1 cellular context compared by ENCODE assay signal in the genomic region with DNA sequence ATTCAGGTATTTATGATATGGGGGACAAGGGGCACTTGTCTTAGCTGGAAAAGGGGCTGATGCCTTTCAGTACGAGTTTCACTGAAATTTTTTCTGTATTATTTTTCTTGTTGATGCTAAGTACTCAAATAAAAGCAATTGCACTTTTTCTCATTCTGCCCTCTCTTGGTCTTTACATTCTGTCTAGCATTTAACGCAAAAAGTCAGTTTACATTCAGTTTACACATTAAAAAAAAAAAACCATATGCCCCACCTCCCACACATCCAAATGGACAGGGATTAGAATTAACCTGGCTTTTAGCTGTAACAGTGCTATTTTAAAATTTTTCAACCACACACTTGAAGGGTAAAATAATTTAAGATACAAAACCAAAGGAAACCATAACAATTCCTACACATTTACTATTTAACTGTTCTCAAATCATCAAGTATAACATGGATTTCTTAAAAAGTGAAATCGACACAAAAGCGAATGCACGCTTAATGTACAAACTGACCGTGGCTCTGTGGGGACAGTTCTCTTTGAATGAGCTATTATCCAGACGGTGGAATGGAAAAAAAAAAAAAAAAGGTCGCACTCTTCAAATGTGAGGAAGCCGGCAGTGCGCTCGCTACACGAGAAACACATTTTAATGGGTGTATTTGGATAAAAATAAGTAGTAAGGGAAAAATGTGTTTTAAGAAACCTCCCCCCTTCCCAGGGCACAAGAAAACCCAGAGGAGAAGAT.
TF ChIP-seq lines count a peak whose summit lies in the region.

No MANE protein-coding gene starts in this region.

TF ChIP-seq in GM23338, 12 proteins besides CTCF, POLR2A, EP300 and RAD21:
- TF ChIP-seq, protein P1, sequence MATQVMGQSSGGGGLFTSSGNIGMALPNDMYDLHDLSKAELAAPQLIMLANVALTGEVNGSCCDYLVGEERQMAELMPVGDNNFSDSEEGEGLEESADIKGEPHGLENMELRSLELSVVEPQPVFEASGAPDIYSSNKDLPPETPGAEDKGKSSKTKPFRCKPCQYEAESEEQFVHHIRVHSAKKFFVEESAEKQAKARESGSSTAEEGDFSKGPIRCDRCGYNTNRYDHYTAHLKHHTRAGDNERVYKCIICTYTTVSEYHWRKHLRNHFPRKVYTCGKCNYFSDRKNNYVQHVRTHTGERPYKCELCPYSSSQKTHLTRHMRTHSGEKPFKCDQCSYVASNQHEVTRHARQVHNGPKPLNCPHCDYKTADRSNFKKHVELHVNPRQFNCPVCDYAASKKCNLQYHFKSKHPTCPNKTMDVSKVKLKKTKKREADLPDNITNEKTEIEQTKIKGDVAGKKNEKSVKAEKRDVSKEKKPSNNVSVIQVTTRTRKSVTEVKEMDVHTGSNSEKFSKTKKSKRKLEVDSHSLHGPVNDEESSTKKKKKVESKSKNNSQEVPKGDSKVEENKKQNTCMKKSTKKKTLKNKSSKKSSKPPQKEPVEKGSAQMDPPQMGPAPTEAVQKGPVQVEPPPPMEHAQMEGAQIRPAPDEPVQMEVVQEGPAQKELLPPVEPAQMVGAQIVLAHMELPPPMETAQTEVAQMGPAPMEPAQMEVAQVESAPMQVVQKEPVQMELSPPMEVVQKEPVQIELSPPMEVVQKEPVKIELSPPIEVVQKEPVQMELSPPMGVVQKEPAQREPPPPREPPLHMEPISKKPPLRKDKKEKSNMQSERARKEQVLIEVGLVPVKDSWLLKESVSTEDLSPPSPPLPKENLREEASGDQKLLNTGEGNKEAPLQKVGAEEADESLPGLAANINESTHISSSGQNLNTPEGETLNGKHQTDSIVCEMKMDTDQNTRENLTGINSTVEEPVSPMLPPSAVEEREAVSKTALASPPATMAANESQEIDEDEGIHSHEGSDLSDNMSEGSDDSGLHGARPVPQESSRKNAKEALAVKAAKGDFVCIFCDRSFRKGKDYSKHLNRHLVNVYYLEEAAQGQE (IDR thresholded peaks at IDR 0.05; ENCODE audit: unreplicated experiment), result no peak
- TF ChIP-seq ZNF331 (CRISPR knock-in tag; IDR thresholded peaks at IDR 0.05; ENCODE audit: low read depth), result no peak
- TF ChIP-seq POLR2AphosphoS5 (IDR thresholded peaks at IDR 0.05; ENCODE audit: low read depth), result no peak
- no peak for TF ChIP-seq NANOG (IDR thresholded peaks at IDR 0.05; ENCODE audit: borderline replicate concordance)
- no peak for TF ChIP-seq EZH2phosphoT487 (IDR thresholded peaks at IDR 0.05; ENCODE audit: unreplicated experiment)
- TF ChIP-seq EZH2 (IDR thresholded peaks at IDR 0.05; ENCODE audit: low read depth, unreplicated experiment), result no peak
- TF ChIP-seq, protein P2, sequence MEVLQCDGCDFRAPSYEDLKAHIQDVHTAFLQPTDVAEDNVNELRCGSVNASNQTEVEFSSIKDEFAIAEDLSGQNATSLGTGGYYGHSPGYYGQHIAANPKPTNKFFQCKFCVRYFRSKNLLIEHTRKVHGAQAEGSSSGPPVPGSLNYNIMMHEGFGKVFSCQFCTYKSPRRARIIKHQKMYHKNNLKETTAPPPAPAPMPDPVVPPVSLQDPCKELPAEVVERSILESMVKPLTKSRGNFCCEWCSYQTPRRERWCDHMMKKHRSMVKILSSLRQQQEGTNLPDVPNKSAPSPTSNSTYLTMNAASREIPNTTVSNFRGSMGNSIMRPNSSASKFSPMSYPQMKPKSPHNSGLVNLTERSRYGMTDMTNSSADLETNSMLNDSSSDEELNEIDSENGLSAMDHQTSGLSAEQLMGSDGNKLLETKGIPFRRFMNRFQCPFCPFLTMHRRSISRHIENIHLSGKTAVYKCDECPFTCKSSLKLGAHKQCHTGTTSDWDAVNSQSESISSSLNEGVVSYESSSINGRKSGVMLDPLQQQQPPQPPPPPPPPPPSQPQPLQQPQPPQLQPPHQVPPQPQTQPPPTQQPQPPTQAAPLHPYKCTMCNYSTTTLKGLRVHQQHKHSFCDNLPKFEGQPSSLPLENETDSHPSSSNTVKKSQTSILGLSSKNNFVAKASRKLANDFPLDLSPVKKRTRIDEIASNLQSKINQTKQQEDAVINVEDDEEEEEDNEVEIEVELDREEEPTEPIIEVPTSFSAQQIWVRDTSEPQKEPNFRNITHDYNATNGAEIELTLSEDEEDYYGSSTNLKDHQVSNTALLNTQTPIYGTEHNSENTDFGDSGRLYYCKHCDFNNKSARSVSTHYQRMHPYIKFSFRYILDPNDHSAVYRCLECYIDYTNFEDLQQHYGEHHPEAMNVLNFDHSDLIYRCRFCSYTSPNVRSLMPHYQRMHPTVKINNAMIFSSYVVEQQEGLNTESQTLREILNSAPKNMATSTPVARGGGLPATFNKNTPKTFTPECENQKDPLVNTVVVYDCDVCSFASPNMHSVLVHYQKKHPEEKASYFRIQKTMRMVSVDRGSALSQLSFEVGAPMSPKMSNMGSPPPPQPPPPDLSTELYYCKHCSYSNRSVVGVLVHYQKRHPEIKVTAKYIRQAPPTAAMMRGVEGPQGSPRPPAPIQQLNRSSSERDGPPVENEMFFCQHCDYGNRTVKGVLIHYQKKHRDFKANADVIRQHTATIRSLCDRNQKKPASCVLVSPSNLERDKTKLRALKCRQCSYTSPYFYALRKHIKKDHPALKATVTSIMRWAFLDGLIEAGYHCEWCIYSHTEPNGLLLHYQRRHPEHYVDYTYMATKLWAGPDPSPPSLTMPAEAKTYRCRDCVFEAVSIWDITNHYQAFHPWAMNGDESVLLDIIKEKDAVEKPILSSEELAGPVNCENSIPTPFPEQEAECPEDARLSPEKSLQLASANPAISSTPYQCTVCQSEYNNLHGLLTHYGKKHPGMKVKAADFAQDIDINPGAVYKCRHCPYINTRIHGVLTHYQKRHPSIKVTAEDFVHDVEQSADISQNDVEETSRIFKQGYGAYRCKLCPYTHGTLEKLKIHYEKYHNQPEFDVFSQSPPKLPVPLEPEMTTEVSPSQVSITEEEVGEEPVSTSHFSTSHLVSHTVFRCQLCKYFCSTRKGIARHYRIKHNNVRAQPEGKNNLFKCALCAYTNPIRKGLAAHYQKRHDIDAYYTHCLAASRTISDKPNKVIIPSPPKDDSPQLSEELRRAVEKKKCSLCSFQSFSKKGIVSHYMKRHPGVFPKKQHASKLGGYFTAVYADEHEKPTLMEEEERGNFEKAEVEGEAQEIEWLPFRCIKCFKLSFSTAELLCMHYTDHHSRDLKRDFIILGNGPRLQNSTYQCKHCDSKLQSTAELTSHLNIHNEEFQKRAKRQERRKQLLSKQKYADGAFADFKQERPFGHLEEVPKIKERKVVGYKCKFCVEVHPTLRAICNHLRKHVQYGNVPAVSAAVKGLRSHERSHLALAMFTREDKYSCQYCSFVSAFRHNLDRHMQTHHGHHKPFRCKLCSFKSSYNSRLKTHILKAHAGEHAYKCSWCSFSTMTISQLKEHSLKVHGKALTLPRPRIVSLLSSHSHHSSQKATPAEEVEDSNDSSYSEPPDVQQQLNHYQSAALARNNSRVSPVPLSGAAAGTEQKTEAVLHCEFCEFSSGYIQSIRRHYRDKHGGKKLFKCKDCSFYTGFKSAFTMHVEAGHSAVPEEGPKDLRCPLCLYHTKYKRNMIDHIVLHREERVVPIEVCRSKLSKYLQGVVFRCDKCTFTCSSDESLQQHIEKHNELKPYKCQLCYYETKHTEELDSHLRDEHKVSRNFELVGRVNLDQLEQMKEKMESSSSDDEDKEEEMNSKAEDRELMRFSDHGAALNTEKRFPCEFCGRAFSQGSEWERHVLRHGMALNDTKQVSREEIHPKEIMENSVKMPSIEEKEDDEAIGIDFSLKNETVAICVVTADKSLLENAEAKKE (CRISPR knock-in tag; IDR thresholded peaks at IDR 0.05), result no peak
- no peak for TF ChIP-seq CREB1 (CRISPR knock-in tag; IDR thresholded peaks at IDR 0.05; ENCODE audit: low read depth)
- TF ChIP-seq, protein P3, sequence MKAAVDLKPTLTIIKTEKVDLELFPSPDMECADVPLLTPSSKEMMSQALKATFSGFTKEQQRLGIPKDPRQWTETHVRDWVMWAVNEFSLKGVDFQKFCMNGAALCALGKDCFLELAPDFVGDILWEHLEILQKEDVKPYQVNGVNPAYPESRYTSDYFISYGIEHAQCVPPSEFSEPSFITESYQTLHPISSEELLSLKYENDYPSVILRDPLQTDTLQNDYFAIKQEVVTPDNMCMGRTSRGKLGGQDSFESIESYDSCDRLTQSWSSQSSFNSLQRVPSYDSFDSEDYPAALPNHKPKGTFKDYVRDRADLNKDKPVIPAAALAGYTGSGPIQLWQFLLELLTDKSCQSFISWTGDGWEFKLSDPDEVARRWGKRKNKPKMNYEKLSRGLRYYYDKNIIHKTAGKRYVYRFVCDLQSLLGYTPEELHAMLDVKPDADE (IDR thresholded peaks at IDR 0.05), result no peak
- no peak for TF ChIP-seq STAT1 (IDR thresholded peaks at IDR 0.05; ENCODE audit: unreplicated experiment)
- no peak for TF ChIP-seq JUNB (IDR thresholded peaks at IDR 0.05; ENCODE audit: unreplicated experiment)
- no peak for TF ChIP-seq ZNF114 (CRISPR knock-in tag; IDR thresholded peaks at IDR 0.05)
